ENCODE assay signal across 12 cellular contexts in genomic region chr1:28078680-28079626, GRCh38. TPM values are rescaled to one million over a fixed set of nuclear protein-coding genes. Genes with fewer than 3 reads are reported as not detected.
A peak's percentile ranks its signal among the peaks of the same experiment; 100 is the strongest.
DNase-seq lines count a peak whose midpoint lies in the region; ATAC-seq, FAIRE-seq and TF ChIP-seq lines count a peak whose summit lies in the region.
"Had no signal": no experiment of that assay in that cellular context is flagged by ENCODE, and none has a peak within 500 bp of the region (broad histone marks: within the 10 kb centered on the region; RNA-seq: fewer than 3 reads in every experiment).

No MANE protein-coding gene starts in this region.

- no peaks in the 10 kb centered on the region for H3K27me3 Mint-ChIP-seq in activated T-helper 17 cell treated with anti-CD3 and anti-CD28 coated beads, Interleukin-2, amount 50 U/mL, for 72 hours
- no peaks in the 10 kb centered on the region for H3K27me3 Mint-ChIP-seq in activated CD4-positive, alpha-beta T cell treated with anti-CD3 and anti-CD28 coated beads, Interleukin-2, amount 10 ng/mL, durations not matched to agents 24 days and 14 days

- H3K4me3 Mint-ChIP-seq in activated T-helper 17 cell treated with anti-CD3 and anti-CD28 coated beads, Interleukin-2, amount 50 U/mL, for 72 hours: no peak overlapping the region
- H3K4me3 Mint-ChIP-seq in activated CD4-positive, alpha-beta T cell treated with anti-CD3 and anti-CD28 coated beads, Interleukin-2, amount 10 ng/mL, durations not matched to agents 24 days and 14 days: no peak overlapping the region

- H3K9me3 Mint-ChIP-seq in activated T-helper 17 cell treated with anti-CD3 and anti-CD28 coated beads, Interleukin-2, amount 50 U/mL, for 72 hours: no peaks in the 10 kb centered on the region
- H3K9me3 Mint-ChIP-seq in activated CD4-positive, alpha-beta T cell treated with anti-CD3 and anti-CD28 coated beads, Interleukin-2, amount 10 ng/mL, durations not matched to agents 24 days and 14 days: no peaks in the 10 kb centered on the region

- DNase-seq in H54 (ENCODE audit: insufficient read length, low spot score) (no peak), Right ventricle myocardium superior (no peak), renal cortical epithelial cell (ENCODE audit: low read depth) (peak; percentile 91), activated T-cell treated with anti-CD3 and anti-CD28 coated beads for 4 hours (no peak)
- DNase-seq in activated CD4-positive, alpha-beta T cell treated with anti-CD3 and anti-CD28 coated beads, Interleukin-2, amount 10 ng/mL, durations not matched to agents 24 days and 14 days: no peak
- DNase-seq: activated CD4-positive, alpha-beta T cell treated with anti-CD3 and anti-CD28 coated beads, Interleukin-2, amount 50 U/mL, for 4 hours; Kasumi-1; Peyer's patch; retina had no signal

- H3K36me3 Mint-ChIP-seq in activated T-helper 17 cell treated with anti-CD3 and anti-CD28 coated beads, Interleukin-2, amount 50 U/mL, for 72 hours (ENCODE audit: low read depth): peaks cover 39% of the 10 kb centered on the region
- H3K36me3 Mint-ChIP-seq in activated CD4-positive, alpha-beta T cell treated with anti-CD3 and anti-CD28 coated beads, Interleukin-2, amount 10 ng/mL, durations not matched to agents 24 days and 14 days (ENCODE audit: low read depth): peaks cover 21% of the 10 kb centered on the region

- H3K27ac Mint-ChIP-seq in activated T-helper 17 cell treated with anti-CD3 and anti-CD28 coated beads, Interleukin-2, amount 50 U/mL, for 72 hours: no peak overlapping the region
- no peak overlapping the region for H3K27ac Mint-ChIP-seq in activated CD4-positive, alpha-beta T cell treated with anti-CD3 and anti-CD28 coated beads, Interleukin-2, amount 10 ng/mL, durations not matched to agents 24 days and 14 days

- peaks cover 13% of the 10 kb centered on the region for H3K4me1 Mint-ChIP-seq in activated T-helper 17 cell treated with anti-CD3 and anti-CD28 coated beads, Interleukin-2, amount 50 U/mL, for 72 hours
- H3K4me1 Mint-ChIP-seq in activated CD4-positive, alpha-beta T cell treated with anti-CD3 and anti-CD28 coated beads, Interleukin-2, amount 10 ng/mL, durations not matched to agents 24 days and 14 days: peaks cover 16% of the 10 kb centered on the region

- ATAC-seq in activated T-helper 17 cell treated with anti-CD3 and anti-CD28 coated beads, Interleukin-2, amount 50 U/mL, for 72 hours (replicated peaks): peak; percentile 48
- ATAC-seq in Right ventricle myocardium superior (ENCODE audit: poor library complexity) (peak; percentile 80), GM21717 (IDR thresholded peaks at IDR 0.05; ENCODE audit: unreplicated experiment) (no peak), GM19463 (IDR thresholded peaks at IDR 0.05; ENCODE audit: unreplicated experiment) (no peak)

- intact Hi-C loops in Right ventricle myocardium superior (cut with DNase I): no loop called here
- intact Hi-C loops in activated CD4-positive, alpha-beta T cell treated with anti-CD3 and anti-CD28 coated beads, Interleukin-2, amount 10 ng/mL, durations not matched to agents 24 days and 14 days (cut with micrococcal nuclease): no loop called here

- FAIRE-seq in H54 (lab: Jason Lieb, UNC): peak; percentile 86

- no peak for TF ChIP-seq POLR2A in H54 (IDR thresholded peaks at IDR 0.05; ENCODE audit: low read depth, low read length)

RNA-seq across cellular contexts. Expression of gene EYA3, which starts 9.5 kb away (rescaled TPM):
- 10 to 100 TPM; 33.7 to 40.8 TPM for total RNA-seq in activated T-helper 17 cell treated with anti-CD3 and anti-CD28 coated beads, Interleukin-2, amount 50 U/mL, for 72 hours
- 16.0 TPM for total RNA-seq in Right ventricle myocardium superior
- 15.3 and 25.8 TPM in 2 replicates for total RNA-seq in renal cortical epithelial cell
- 32.9 and 34.7 TPM in 2 replicates for total RNA-seq in activated CD4-positive, alpha-beta T cell treated with anti-CD3 and anti-CD28 coated beads, Interleukin-2, amount 10 ng/mL, durations not matched to agents 24 days and 14 days

Comparison
In these comparisons a context has a peak if more than half of its experiments do, and no peak if none do; other contexts are left out.
1. ATAC-seq: peak in activated T-helper 17 cell treated with anti-CD3 and anti-CD28 coated beads, Interleukin-2, amount 50 U/mL, for 72 hours (single experiment) and Right ventricle myocardium superior (single experiment); none in GM21717 (single experiment) and GM19463 (single experiment).